Comparison of ENCODE assay signal across 10 cellular contexts in the genomic region with DNA sequence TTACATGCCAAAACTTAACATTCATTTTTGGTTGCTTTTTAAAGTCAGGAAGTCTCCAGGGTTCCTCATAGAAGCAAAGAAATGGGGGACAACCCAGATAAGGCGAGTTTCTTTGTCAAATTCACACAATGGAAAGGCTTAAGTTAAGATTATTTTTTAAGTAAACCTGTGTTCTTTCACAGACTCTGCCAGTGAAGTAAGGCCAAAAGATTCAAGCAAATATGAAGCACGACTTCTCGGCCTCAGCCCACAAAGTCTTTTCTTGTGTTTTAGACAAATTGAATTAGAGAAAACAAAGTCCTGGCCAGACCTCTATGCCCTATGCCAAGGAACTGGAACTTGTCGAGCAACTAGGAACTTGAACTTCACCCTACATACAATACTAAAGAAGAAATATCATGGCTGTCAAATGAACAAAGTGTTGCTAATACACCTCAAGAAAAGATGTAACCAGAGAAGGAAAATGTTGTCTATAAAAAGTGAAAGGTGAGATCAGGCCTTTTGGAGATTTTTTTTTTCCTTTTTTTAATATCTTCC.
A peak's percentile ranks its signal among the peaks of the same experiment; 100 is the strongest.
DNase-seq lines count a peak whose midpoint lies in the region; ATAC-seq and TF ChIP-seq lines count a peak whose summit lies in the region.
"Had no signal": no experiment of that assay in that cellular context is flagged by ENCODE, and none has a peak within 500 bp of the region (broad histone marks: within the 10 kb centered on the region; RNA-seq: fewer than 3 reads in every experiment).

No MANE protein-coding gene starts in this region.

- TF ChIP-seq CTCF in HFFc6 (IDR thresholded peaks at IDR 0.05), result no peak
- no peak for TF ChIP-seq CTCF in gastroesophageal sphincter (IDR thresholded peaks at IDR 0.05)
- TF ChIP-seq CTCF in gastrocnemius medialis (IDR thresholded peaks at IDR 0.05 in 4 of 5, conservative IDR thresholded peaks at IDR 0.05 in 1 of 5), result no peak

- no peaks in the 10 kb centered on the region; the same call in 1 of the 2 replicates for H3K27me3 Mint-ChIP-seq in HFFc6 (ENCODE audit: insufficient read depth)
- no peaks in the 10 kb centered on the region for H3K27me3 Mint-ChIP-seq in activated naive CD8-positive, alpha-beta T cell treated with anti-CD3 and anti-CD28 coated beads, Interleukin-2, amount 50 U/mL, for 24 hours

- in situ Hi-C loops in gastrocnemius medialis (cut with MboI; ENCODE audit: low sequenced_read_pairs in 4 of 4), result no loop called here

- 21 to 30% methylated on average over 4 of the region's 4 CpGs for WGBS in gastroesophageal sphincter (ENCODE audit: low coverage in 1 of 2), 2 donors

- no peak overlapping the region for H3K4me3 ChIP-seq in gastroesophageal sphincter
- no peak overlapping the region for H3K4me3 ChIP-seq in gastrocnemius medialis

- no peaks in the 10 kb centered on the region for H3K36me3 Mint-ChIP-seq in HFFc6 (ENCODE audit: low read depth)
- peaks cover 4% of the 10 kb centered on the region for H3K36me3 Mint-ChIP-seq in activated naive CD8-positive, alpha-beta T cell treated with anti-CD3 and anti-CD28 coated beads, Interleukin-2, amount 50 U/mL, for 24 hours (ENCODE audit: low read depth)

- peak overlapping the region; percentile 96 for H3K27ac Mint-ChIP-seq in HFFc6
- peak overlapping the region; percentile 83 for H3K27ac Mint-ChIP-seq in activated naive CD8-positive, alpha-beta T cell treated with anti-CD3 and anti-CD28 coated beads, Interleukin-2, amount 50 U/mL, for 24 hours
- H3K27ac Mint-ChIP-seq: WTC11 had no signal

- H3K36me3 ChIP-seq in gastroesophageal sphincter (no peaks in the 10 kb centered on the region), gastrocnemius medialis (no peaks in the 10 kb centered on the region)

- intact Hi-C loops in gastrocnemius medialis (cut with DNase I; ENCODE audit: low total_unique reads), result no loop called here

- peaks cover 56% of the 10 kb centered on the region for H3K4me1 Mint-ChIP-seq in HFFc6 (ENCODE audit: low read depth)
- peaks cover 44% of the 10 kb centered on the region for H3K4me1 Mint-ChIP-seq in activated naive CD8-positive, alpha-beta T cell treated with anti-CD3 and anti-CD28 coated beads, Interleukin-2, amount 50 U/mL, for 24 hours

- DNase-seq in HFFc6 (no peak), gastrocnemius medialis (no peak)
- no peak for DNase-seq in activated naive CD8-positive, alpha-beta T cell treated with anti-CD3 and anti-CD28 coated beads, Interleukin-2, amount 50 U/mL, for 24 hours
- DNase-seq: NCI-H510A had no signal

- H3K9me3 ChIP-seq in gastroesophageal sphincter (peaks cover 0 to 10% (median 0%) of the 10 kb centered on the region in 3 donors), gastrocnemius medialis (no peaks in the 10 kb centered on the region)

- H3K9me3 Mint-ChIP-seq in HFFc6, result no peaks in the 10 kb centered on the region
- peaks cover 7% of the 10 kb centered on the region for H3K9me3 Mint-ChIP-seq in activated naive CD8-positive, alpha-beta T cell treated with anti-CD3 and anti-CD28 coated beads, Interleukin-2, amount 50 U/mL, for 24 hours

- TF ChIP-seq POLR2A in gastroesophageal sphincter (IDR thresholded peaks at IDR 0.05), result no peak
- no peak for TF ChIP-seq POLR2A in gastrocnemius medialis (IDR thresholded peaks at IDR 0.05)

- TF ChIP-seq EP300 in gastroesophageal sphincter (IDR thresholded peaks at IDR 0.05), result no peak

- H3K4me3 Mint-ChIP-seq in HFFc6, result peak overlapping the region; percentile 80
- H3K4me3 Mint-ChIP-seq in activated naive CD8-positive, alpha-beta T cell treated with anti-CD3 and anti-CD28 coated beads, Interleukin-2, amount 50 U/mL, for 24 hours, result no peak overlapping the region
- H3K4me3 Mint-ChIP-seq: WTC11 had no signal

- H3K27ac ChIP-seq in gastroesophageal sphincter (peak overlapping the region; percentile 2 to 79 (median 54)), gastrocnemius medialis (peak overlapping the region; percentile 2 to 73 (median 68))

- H3K4me1 ChIP-seq in gastroesophageal sphincter (peaks cover 0 to 33% (median 0%) of the 10 kb centered on the region in 3 donors), gastrocnemius medialis (peaks cover 5 to 25% of the 10 kb centered on the region in 2 donors)

- no peak for ATAC-seq in activated naive CD8-positive, alpha-beta T cell treated with anti-CD3 and anti-CD28 coated beads, Interleukin-2, amount 50 U/mL, for 24 hours
- ATAC-seq in gastroesophageal sphincter (no peak), gastrocnemius medialis (peak in 1 of 2 donors; percentile 18), HG03520 (IDR thresholded peaks at IDR 0.05; ENCODE audit: unreplicated experiment) (no peak), GM21447 (IDR thresholded peaks at IDR 0.05; ENCODE audit: unreplicated experiment) (no peak), HG03039 (IDR thresholded peaks at IDR 0.05; ENCODE audit: unreplicated experiment) (no peak), GM21390 (IDR thresholded peaks at IDR 0.05; ENCODE audit: unreplicated experiment) (no peak)
- ATAC-seq: WTC11 had no signal

- H3K27me3 ChIP-seq in gastroesophageal sphincter (no peaks in the 10 kb centered on the region), gastrocnemius medialis (no peaks in the 10 kb centered on the region)
